12 cellular contexts compared by ENCODE assay signal in the genomic region with DNA sequence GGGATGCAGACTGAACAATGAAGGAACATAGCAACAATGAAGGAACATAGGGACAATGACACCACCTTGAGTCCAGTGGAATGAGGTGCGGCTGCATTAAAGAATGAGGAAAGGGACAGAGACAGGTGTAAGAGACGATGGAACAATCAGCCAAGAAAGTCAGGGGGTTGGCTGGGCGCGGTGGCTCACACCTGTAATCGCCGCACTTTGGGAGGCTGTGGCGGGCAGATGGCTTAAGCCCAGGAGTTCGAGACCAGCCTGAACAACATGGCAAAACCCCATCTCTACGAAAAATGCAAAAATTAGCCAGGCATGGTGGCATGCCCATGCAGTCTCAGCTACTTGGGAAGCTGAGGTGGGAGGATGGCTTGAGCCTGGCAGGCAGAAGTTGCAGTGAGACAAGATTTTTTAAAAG. TPM values are rescaled to one million over a fixed set of nuclear protein-coding genes. Genes with fewer than 3 reads are reported as not detected.
DNase-seq lines count a peak whose midpoint lies in the region; ATAC-seq and TF ChIP-seq lines count a peak whose summit lies in the region.
"Had no signal": no experiment of that assay in that cellular context is flagged by ENCODE, and none has a peak within 500 bp of the region (broad histone marks: within the 10 kb centered on the region; RNA-seq: fewer than 3 reads in every experiment).

No MANE protein-coding gene starts in this region.

- H3K27ac Mint-ChIP-seq in GM23338: no peak overlapping the region
- peak overlapping the region; percentile 97 for H3K27ac Mint-ChIP-seq in activated naive CD8-positive, alpha-beta T cell treated with anti-CD3 and anti-CD28 coated beads, Interleukin-2, amount 10 ng/mL, durations not matched to agents 7 days and 5 days

- ATAC-seq in GM23338: no peak
- ATAC-seq in activated naive CD8-positive, alpha-beta T cell treated with anti-CD3 and anti-CD28 coated beads, Interleukin-2, amount 10 ng/mL, durations not matched to agents 7 days and 5 days (ENCODE audit: low read depth): no peak
- no peak for ATAC-seq in lower lobe of right lung
- no peak for ATAC-seq in GM21381 (IDR thresholded peaks at IDR 0.05; ENCODE audit: unreplicated experiment)
- no peak for ATAC-seq in omental fat pad (ENCODE audit: low FRiP score)
- no peak for ATAC-seq in GM18868 (IDR thresholded peaks at IDR 0.05; ENCODE audit: unreplicated experiment)

- no peak overlapping the region for H3K4me3 Mint-ChIP-seq in GM23338
- H3K4me3 Mint-ChIP-seq in activated naive CD8-positive, alpha-beta T cell treated with anti-CD3 and anti-CD28 coated beads, Interleukin-2, amount 10 ng/mL, durations not matched to agents 7 days and 5 days: peak overlapping the region; percentile 94
- H3K4me3 Mint-ChIP-seq: central memory CD8-positive, alpha-beta T cell had no signal

- no peaks in the 10 kb centered on the region for H3K36me3 ChIP-seq in BLaER1
- no peaks in the 10 kb centered on the region for H3K36me3 ChIP-seq in GM23338 (ENCODE audit: insufficient read depth)
- no peaks in the 10 kb centered on the region for H3K36me3 ChIP-seq in lower lobe of right lung

- H3K9me3 ChIP-seq in BLaER1: no peaks in the 10 kb centered on the region
- H3K9me3 ChIP-seq in lower lobe of right lung: no peaks in the 10 kb centered on the region

- peaks cover 42% of the 10 kb centered on the region for H3K27me3 Mint-ChIP-seq in GM23338 (ENCODE audit: insufficient read depth, low read depth, poor library complexity)
- no peaks in the 10 kb centered on the region for H3K27me3 Mint-ChIP-seq in activated naive CD8-positive, alpha-beta T cell treated with anti-CD3 and anti-CD28 coated beads, Interleukin-2, amount 10 ng/mL, durations not matched to agents 7 days and 5 days
- H3K27me3 Mint-ChIP-seq: central memory CD8-positive, alpha-beta T cell had no signal

- POLR2A ChIA-PET in activated naive CD8-positive, alpha-beta T cell treated with anti-CD3 and anti-CD28 coated beads, Interleukin-2, amount 10 ng/mL, durations not matched to agents 7 days and 5 days (lab: Charles Lee): interaction anchor here (3.2 to 4.4 kb wide), 3 partner anchors 12 to 140 kb away, joined by 11 to 86 read pairs (median 71); partner anchors contain the start of gene CBFB

- no peak overlapping the region for H3K9ac ChIP-seq in BLaER1
- H3K9ac ChIP-seq: KMS-11 had no signal

- no peaks in the 10 kb centered on the region for H3K79me2 ChIP-seq in GM23338 (replicated peaks; ENCODE audit: insufficient read depth)

- H4K20me1 ChIP-seq in BLaER1: no peaks in the 10 kb centered on the region
- no peaks in the 10 kb centered on the region for H4K20me1 ChIP-seq in GM23338 (replicated peaks; ENCODE audit: insufficient read depth)

- intact Hi-C loops in lower lobe of right lung (cut with DNase I): no loop called here

- no peaks in the 10 kb centered on the region; the same call in 2 of the 3 replicates for H3K4me1 Mint-ChIP-seq in GM23338
- peaks cover 42% of the 10 kb centered on the region for H3K4me1 Mint-ChIP-seq in activated naive CD8-positive, alpha-beta T cell treated with anti-CD3 and anti-CD28 coated beads, Interleukin-2, amount 10 ng/mL, durations not matched to agents 7 days and 5 days
- H3K4me1 Mint-ChIP-seq: central memory CD8-positive, alpha-beta T cell had no signal

- no peaks in the 10 kb centered on the region for H3F3A ChIP-seq in GM23338 (replicated peaks; ENCODE audit: low read depth)

- H3K9me3 Mint-ChIP-seq in GM23338: no peaks in the 10 kb centered on the region
- no peaks in the 10 kb centered on the region for H3K9me3 Mint-ChIP-seq in activated naive CD8-positive, alpha-beta T cell treated with anti-CD3 and anti-CD28 coated beads, Interleukin-2, amount 10 ng/mL, durations not matched to agents 7 days and 5 days
- H3K9me3 Mint-ChIP-seq: central memory CD8-positive, alpha-beta T cell had no signal

- peak overlapping the region; percentile 91 for H3K4me2 ChIP-seq in BLaER1
- no peak overlapping the region for H3K4me2 ChIP-seq in GM23338
- H3K4me2 ChIP-seq: KMS-11 had no signal

- H2AFZ ChIP-seq in GM23338: no peak overlapping the region

- DNase-seq in GM23338 (ENCODE audit: low spot score) (no peak), lower lobe of right lung (peak; percentile 30), omental fat pad (ENCODE audit: low spot score) (no peak), NCI-H2081 treated with DMSO at 0.1 percent for 48 hours (lab: John Stamatoyannopoulos, UW) (no peak)
- no peak for DNase-seq in activated naive CD8-positive, alpha-beta T cell treated with anti-CD3 and anti-CD28 coated beads, Interleukin-2, amount 10 ng/mL, durations not matched to agents 7 days and 5 days
- DNase-seq: DMS153 had no signal

- H3K36me3 Mint-ChIP-seq in GM23338 (ENCODE audit: low read depth): no peaks in the 10 kb centered on the region
- H3K36me3 Mint-ChIP-seq in activated naive CD8-positive, alpha-beta T cell treated with anti-CD3 and anti-CD28 coated beads, Interleukin-2, amount 10 ng/mL, durations not matched to agents 7 days and 5 days: peaks cover 12% of the 10 kb centered on the region

- H3K27me3 ChIP-seq in BLaER1: no peaks in the 10 kb centered on the region
- peaks cover 57% of the 10 kb centered on the region for H3K27me3 ChIP-seq in GM23338 (ENCODE audit: insufficient read depth)
- peaks cover 8% of the 10 kb centered on the region for H3K27me3 ChIP-seq in lower lobe of right lung (ENCODE audit: low read depth)

- no peak overlapping the region for H3K27ac ChIP-seq in BLaER1
- no peak overlapping the region for H3K27ac ChIP-seq in GM23338 (ENCODE audit: low read depth)
- no peak overlapping the region for H3K27ac ChIP-seq in lower lobe of right lung
- H3K27ac ChIP-seq: KMS-11 had no signal

- TF ChIP-seq CTCF in GM23338 (conservative IDR thresholded peaks at IDR 0.05; ENCODE audit: low read depth in 2 of 2): peak; percentile 24 to 60; a peak in 3 of 4 replicates
- TF ChIP-seq CTCF in lower lobe of right lung (IDR thresholded peaks at IDR 0.05): no peak
- no peak for TF ChIP-seq CTCF in omental fat pad (IDR thresholded peaks at IDR 0.05)

- H3K4me1 ChIP-seq in BLaER1: peaks cover 50% of the 10 kb centered on the region
- peaks cover 4% of the 10 kb centered on the region; the same call in 1 of the 2 replicates for H3K4me1 ChIP-seq in GM23338 (ENCODE audit: insufficient read depth)
- peaks cover 17% of the 10 kb centered on the region for H3K4me1 ChIP-seq in lower lobe of right lung

- H3K9me2 ChIP-seq in GM23338 (ENCODE audit: insufficient read depth): no peaks in the 10 kb centered on the region

- no peak overlapping the region for H3K4me3 ChIP-seq in BLaER1
- no peak overlapping the region for H3K4me3 ChIP-seq in GM23338
- H3K4me3 ChIP-seq in lower lobe of right lung: no peak overlapping the region

TF ChIP-seq in GM23338, 12 proteins besides CTCF, POLR2A, EP300 and RAD21:
- TF ChIP-seq ZNF114 (CRISPR knock-in tag; IDR thresholded peaks at IDR 0.05) (no peak), STAT1 (IDR thresholded peaks at IDR 0.05; ENCODE audit: unreplicated experiment) (no peak), NANOG (IDR thresholded peaks at IDR 0.05; ENCODE audit: borderline replicate concordance) (no peak)
- TF ChIP-seq, protein P1, sequence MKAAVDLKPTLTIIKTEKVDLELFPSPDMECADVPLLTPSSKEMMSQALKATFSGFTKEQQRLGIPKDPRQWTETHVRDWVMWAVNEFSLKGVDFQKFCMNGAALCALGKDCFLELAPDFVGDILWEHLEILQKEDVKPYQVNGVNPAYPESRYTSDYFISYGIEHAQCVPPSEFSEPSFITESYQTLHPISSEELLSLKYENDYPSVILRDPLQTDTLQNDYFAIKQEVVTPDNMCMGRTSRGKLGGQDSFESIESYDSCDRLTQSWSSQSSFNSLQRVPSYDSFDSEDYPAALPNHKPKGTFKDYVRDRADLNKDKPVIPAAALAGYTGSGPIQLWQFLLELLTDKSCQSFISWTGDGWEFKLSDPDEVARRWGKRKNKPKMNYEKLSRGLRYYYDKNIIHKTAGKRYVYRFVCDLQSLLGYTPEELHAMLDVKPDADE (IDR thresholded peaks at IDR 0.05): no peak
TF ChIP-seq in GM23338: peak in this region for 0.

RNA-seq across cellular contexts. Expression of gene CBFB, which starts 13.6 kb away (rescaled TPM):
- total RNA-seq in GM23338 (2014; rRNA removed; shearing (Covaris generic)): 26.9 and 27.8 TPM in 2 replicates
- polyA plus RNA-seq in GM23338 (2016; fragmentation: Nextera tagmentation; extraction: Ambion mirVana): 26.1 and 31.0 TPM in 2 replicates
- 100 to 1,000 TPM; 193 to 198 TPM for total RNA-seq in activated naive CD8-positive, alpha-beta T cell treated with anti-CD3 and anti-CD28 coated beads, Interleukin-2, amount 10 ng/mL, durations not matched to agents 7 days and 5 days
- 46.9 TPM for total RNA-seq in lower lobe of right lung
- 10 to 100 TPM; 30.3 to 77.6 (median 35.4) TPM for total RNA-seq in omental fat pad

RNA-seq across cellular contexts. Expression of gene CES4A, which starts 26.9 kb away (rescaled TPM):
- 0.10 and 0.39 TPM in 2 replicates for total RNA-seq in GM23338 (2014; rRNA removed; shearing (Covaris generic))
- 0.16 and 0.42 TPM in 2 replicates for polyA plus RNA-seq in GM23338 (2016; fragmentation: Nextera tagmentation; extraction: Ambion mirVana)
- 10 to 100 TPM; 16.2 to 17.5 TPM for total RNA-seq in activated naive CD8-positive, alpha-beta T cell treated with anti-CD3 and anti-CD28 coated beads, Interleukin-2, amount 10 ng/mL, durations not matched to agents 7 days and 5 days
- 14.8 TPM for total RNA-seq in lower lobe of right lung
- total RNA-seq in omental fat pad: 10 to 100 TPM in 3 of 4 donors, 1 to 10 TPM in 1; 4.4 to 48.1 (median 14.3) TPM
- total RNA-seq: NCI-H460 had no signal

RNA-seq across cellular contexts. Expression of gene CES3, which starts 54.3 kb away (rescaled TPM):
- total RNA-seq in GM23338 (2014; rRNA removed; shearing (Covaris generic)): 0.66 and 1.0 TPM in 2 replicates
- polyA plus RNA-seq in GM23338 (2016; fragmentation: Nextera tagmentation; extraction: Ambion mirVana): 0.55 and 0.92 TPM in 2 replicates
- total RNA-seq in activated naive CD8-positive, alpha-beta T cell treated with anti-CD3 and anti-CD28 coated beads, Interleukin-2, amount 10 ng/mL, durations not matched to agents 7 days and 5 days: 1 to 10 TPM; 4.8 to 8.3 TPM
- total RNA-seq in lower lobe of right lung (2.5 TPM), omental fat pad (1 to 10 TPM in 1 of 4 donors, under 1 TPM in 3; 0.31 to 1.6 (median 0.84) TPM)

Comparison
In these comparisons a context has a peak if more than half of its experiments do, and no peak if none do; other contexts are left out.
1. CTCF ChIP-seq: peak in GM23338 (2 of 2); none in lower lobe of right lung (single experiment) and omental fat pad (0 of 3).